ENCODE assay signal across 8 cellular contexts in genomic region chr6:3247255-3248146, GRCh38. TPM values are rescaled to one million over a fixed set of nuclear protein-coding genes. Genes with fewer than 3 reads are reported as not detected.
DNase-seq lines count a peak whose midpoint lies in the region; ATAC-seq and TF ChIP-seq lines count a peak whose summit lies in the region.

No MANE protein-coding gene starts in this region.

- peak; percentile 57 for DNase-seq in activated effector memory CD4-positive, alpha-beta T cell treated with anti-CD3 and anti-CD28 coated beads, Interleukin-2, amount 50 U/mL, for 16 hours
- DNase-seq in activated effector memory CD4-positive, alpha-beta T cell treated with Interleukin-2 at 50 U/mL for 16 hours, result no peak
- DNase-seq in dedifferentiated amniotic fluid mesenchymal stem cell (ENCODE audit: extremely low spot score) (peak; percentile 86), medulla oblongata (ENCODE audit: extremely low spot score) (peak; percentile 97), upper lobe of left lung (peak in 1 of 2 donors; percentile 71)
- DNase-seq in stimulated activated CD4-positive, alpha-beta T cell treated with anti-CD3 and anti-CD28 coated beads, Interleukin-15, amount 100 ng/mL, for 24 hours, result no peak

- no peak overlapping the region for H3K27ac ChIP-seq in upper lobe of left lung

- H3K27me3 ChIP-seq in upper lobe of left lung, result no peaks in the 10 kb centered on the region

- H3K4me3 ChIP-seq in upper lobe of left lung, result peak overlapping the region in 3 of 4 donors; percentile 7 to 30 (median 26)

- H3K9me3 ChIP-seq in upper lobe of left lung, result no peaks in the 10 kb centered on the region

- no peaks in the 10 kb centered on the region for H3K36me3 ChIP-seq in upper lobe of left lung

- no peak for TF ChIP-seq EP300 in upper lobe of left lung (IDR thresholded peaks at IDR 0.05)

- TF ChIP-seq POLR2A in upper lobe of left lung (IDR thresholded peaks at IDR 0.05), result no peak

- H3K4me1 ChIP-seq in upper lobe of left lung, result peaks cover 5 to 11% (median 8%) of the 10 kb centered on the region in 4 donors

- ATAC-seq in upper lobe of left lung (ENCODE audit: low FRiP score in 2 of 2) (peak; percentile 39 to 75), HG03196 (IDR thresholded peaks at IDR 0.05; ENCODE audit: unreplicated experiment) (no peak), GM19023 (IDR thresholded peaks at IDR 0.05; ENCODE audit: unreplicated experiment) (no peak)

- 52 to 53% methylated on average over 30 to 34 of the region's 36 CpGs for WGBS in upper lobe of left lung, 2 donors

- no peak for TF ChIP-seq CTCF in upper lobe of left lung (IDR thresholded peaks at IDR 0.05)

RNA-seq across cellular contexts. Expression of gene PSMG4, which starts 11.2 kb away (rescaled TPM):
- total RNA-seq in upper lobe of left lung, result 10 to 100 TPM; 17.0 to 24.5 (median 22.9) TPM

RNA-seq across cellular contexts. Expression of gene TUBB2B, which starts 20.0 kb away (rescaled TPM):
- total RNA-seq in upper lobe of left lung, result 1 to 10 TPM in 4 of 6 donors, under 1 TPM in 1, not detected in 1; 0.67 to 4.1 (median 1.7) TPM

Comparison
In these comparisons a context has a peak if more than half of its experiments do, and no peak if none do; other contexts are left out.
1. DNase-seq: peak in activated effector memory CD4-positive, alpha-beta T cell treated with anti-CD3 and anti-CD28 coated beads, Interleukin-2, amount 50 U/mL, for 16 hours (single experiment), dedifferentiated amniotic fluid mesenchymal stem cell (single experiment) and medulla oblongata (single experiment); none in activated effector memory CD4-positive, alpha-beta T cell treated with Interleukin-2 at 50 U/mL for 16 hours (single experiment) and stimulated activated CD4-positive, alpha-beta T cell treated with anti-CD3 and anti-CD28 coated beads, Interleukin-15, amount 100 ng/mL, for 24 hours (single experiment).
2. ATAC-seq: peak in upper lobe of left lung (2 of 2); none in HG03196 (single experiment) and GM19023 (single experiment).